Comparison of ENCODE assay signal across 12 cellular contexts in genomic region chr1:161454861-161455707, GRCh38. TPM values are rescaled to one million over a fixed set of nuclear protein-coding genes. Genes with fewer than 3 reads are reported as not detected.
DNase-seq lines count a peak whose midpoint lies in the region; ATAC-seq, FAIRE-seq and TF ChIP-seq lines count a peak whose summit lies in the region.
"Not testable (repeated sequence)": the region's sequence is repeated elsewhere in the genome, so short reads cannot be mapped to it uniquely, and the experiment has no call there.
"Had no signal": no experiment of that assay in that cellular context is flagged by ENCODE, and none has a peak within 500 bp of the region (broad histone marks: within the 10 kb centered on the region; RNA-seq: fewer than 3 reads in every experiment).

No MANE protein-coding gene starts in this region.

- TF ChIP-seq RAD21 in GM12878 (IDR thresholded peaks at IDR 0.05; ENCODE audit: insufficient read depth, low read depth, low read length), result not testable (repeated sequence)

- FAIRE-seq in GM12878 (lab: Jason Lieb, UNC), result not testable (repeated sequence)

- not testable (repeated sequence) for H3K36me3 ChIP-seq in PC-3 (ENCODE audit: low read depth, low read length); GM12878 (ENCODE audit: control insufficient read depth in 2 of 2, insufficient read depth in 2 of 2, low read length in 1 of 2); naive thymus-derived CD4-positive, alpha-beta T cell (ENCODE audit: control insufficient read depth in 2 of 3, insufficient read depth in 3 of 3, low read length in 3 of 3)

- not testable (repeated sequence) for H3K27me3 ChIP-seq in PC-3 (ENCODE audit: low read length); GM12878 (replicated peaks in 1 of 2; ENCODE audit: control insufficient read depth in 2 of 2, insufficient read depth in 2 of 2, low read length in 1 of 2); naive thymus-derived CD4-positive, alpha-beta T cell (ENCODE audit: control insufficient read depth in 2 of 2, insufficient read depth in 2 of 2, low read length in 2 of 2)

- TF ChIP-seq EP300 in GM12878 (IDR thresholded peaks at IDR 0.05; ENCODE audit: borderline replicate concordance in 1 of 2, control insufficient read depth in 1 of 2, low read depth in 2 of 2, low read length in 2 of 2), result not testable (repeated sequence)

- not testable (repeated sequence) for DNase-seq in PC-3; GM12878 (ENCODE audit: low read depth, low spot score); naive thymus-derived CD4-positive, alpha-beta T cell

- H3K27ac Mint-ChIP-seq in naive thymus-derived CD4-positive, alpha-beta T cell, result not testable (repeated sequence)

- not testable (repeated sequence) for H3K9me2 ChIP-seq in PC-3 (replicated peaks; ENCODE audit: low read length)

- not testable (repeated sequence) for H3K36me3 Mint-ChIP-seq in naive thymus-derived CD4-positive, alpha-beta T cell

- intact Hi-C loops in PC-3 (cut with micrococcal nuclease); GM12878 (cut with micrococcal nuclease; ENCODE audit: unreplicated experiment); naive thymus-derived CD4-positive, alpha-beta T cell (cut with micrococcal nuclease): not testable (repeated sequence)

- H3K4me1 ChIP-seq in PC-3 (ENCODE audit: insufficient read depth, low read length); GM12878 (ENCODE audit: control insufficient read depth, insufficient read depth, low read length); naive thymus-derived CD4-positive, alpha-beta T cell (ENCODE audit: control insufficient read depth in 2 of 2, insufficient read depth in 2 of 2, low read length in 2 of 2): not testable (repeated sequence)

- not testable (repeated sequence) for H3K27me3 Mint-ChIP-seq in naive thymus-derived CD4-positive, alpha-beta T cell

- not testable (repeated sequence) for TF ChIP-seq CTCF in PC-3 (conservative IDR thresholded peaks at IDR 0.05; ENCODE audit: low read depth, low read length); GM12878 (IDR thresholded peaks at IDR 0.05 in 2 of 3, conservative IDR thresholded peaks at IDR 0.05 in 1 of 3; ENCODE audit: control insufficient read depth in 2 of 3, extremely low read depth in 1 of 3, insufficient read depth in 1 of 3, low read depth in 3 of 3, low read length in 3 of 3)

- not testable (repeated sequence) for H3K4me3 Mint-ChIP-seq in naive thymus-derived CD4-positive, alpha-beta T cell

- not testable (repeated sequence) for H3K9ac ChIP-seq in PC-3 (ENCODE audit: low read length); GM12878 (ENCODE audit: control insufficient read depth, insufficient read depth, low read length)

- RAD21 ChIA-PET in GM12878 (lab: Charles Lee; ENCODE audit: unreplicated experiment), result not testable (repeated sequence)

- H3K27ac ChIP-seq in PC-3 (ENCODE audit: low read length); GM12878 (ENCODE audit: control insufficient read depth, insufficient read depth); naive thymus-derived CD4-positive, alpha-beta T cell (ENCODE audit: low read depth, low read length): not testable (repeated sequence)

- not testable (repeated sequence) for H4K20me1 ChIP-seq in PC-3 (ENCODE audit: low read length); GM12878 (ENCODE audit: control insufficient read depth, insufficient read depth)

- H3K4me1 Mint-ChIP-seq in naive thymus-derived CD4-positive, alpha-beta T cell, result not testable (repeated sequence)

- H3K9me3 ChIP-seq in PC-3 (ENCODE audit: low read length); GM12878 (replicated peaks; ENCODE audit: control insufficient read depth, insufficient read depth, low read length); naive thymus-derived CD4-positive, alpha-beta T cell (ENCODE audit: control insufficient read depth in 2 of 3, low read length in 3 of 3): not testable (repeated sequence)

- H2AFZ ChIP-seq in PC-3 (ENCODE audit: low read length); GM12878 (ENCODE audit: control insufficient read depth, low read depth, low read length): not testable (repeated sequence)

- not testable (repeated sequence) for H3K4me2 ChIP-seq in PC-3 (ENCODE audit: low read length); GM12878 (ENCODE audit: control insufficient read depth, insufficient read depth)

- WGBS in GM12878 (ENCODE audit: insufficient coverage, insufficient replicate concordance, low lambda C conversion rate, missing lambda C conversion rate), result no CpG with 5 or more reads among the region's 107 CpGs

- H3F3A ChIP-seq in PC-3 (ENCODE audit: low read length, unreplicated experiment), result not testable (repeated sequence)

- in situ Hi-C loops in GM12878 (cut with MboI), result not testable (repeated sequence)

- SMC1A ChIA-PET in GM12878 (lab: Charles Lee; ENCODE audit: uncharacterized antibody, unreplicated experiment), result not testable (repeated sequence)

- not testable (repeated sequence) for H3K4me3 ChIP-seq in PC-3 (ENCODE audit: low read length); GM12878; naive thymus-derived CD4-positive, alpha-beta T cell (ENCODE audit: low read length)

- POLR2A ChIA-PET in PC-3 (lab: Charles Lee; ENCODE audit: unreplicated experiment); GM12878 (lab: Charles Lee); naive thymus-derived CD4-positive, alpha-beta T cell (lab: Charles Lee): not testable (repeated sequence)

- H3K9me3 Mint-ChIP-seq in naive thymus-derived CD4-positive, alpha-beta T cell, result not testable (repeated sequence)

- ATAC-seq in GM18498 (IDR thresholded peaks at IDR 0.05; ENCODE audit: unreplicated experiment) (peak; percentile 31), GM19324 (IDR thresholded peaks at IDR 0.05; ENCODE audit: low FRiP score, unreplicated experiment) (peak; percentile 26), GM21529 (IDR thresholded peaks at IDR 0.05; ENCODE audit: unreplicated experiment) (peak; percentile 29), HG02798 (IDR thresholded peaks at IDR 0.05; ENCODE audit: poor library complexity, unreplicated experiment) (peak; percentile 23), HG03139 (IDR thresholded peaks at IDR 0.05; ENCODE audit: unreplicated experiment) (peak; percentile 21), PC-3 (peak; percentile 34), GM12878 (peak; percentile 34)
- ATAC-seq in naive thymus-derived CD4-positive, alpha-beta T cell, result peak; percentile 10

- TF ChIP-seq POLR2A in GM12878 (IDR thresholded peaks at IDR 0.05; ENCODE audit: low read depth, low read length), result not testable (repeated sequence)

- not testable (repeated sequence) for BruUV-seq in PC-3 (replicated peaks; lab: Mats Ljungman, UMichigan); GM12878 (replicated peaks; lab: Mats Ljungman, UMichigan)

- H3K79me2 ChIP-seq in PC-3 (ENCODE audit: low read length); GM12878 (ENCODE audit: control insufficient read depth, insufficient read depth, low read length): not testable (repeated sequence)

- CTCF ChIA-PET in PC-3 (lab: Charles Lee); GM12878 (lab: Yijun Ruan, JAX); naive thymus-derived CD4-positive, alpha-beta T cell (lab: Charles Lee): not testable (repeated sequence)

RNA-seq across cellular contexts. Expression of gene FCGR2A, which starts 50.2 kb away (rescaled TPM):
- total RNA-seq in PC-3 (2014; rRNA removed), result 0.73 and 0.98 TPM in 2 replicates
- total RNA-seq in GM12878 (2013; cell fraction: nucleolus; rRNA removed), result 7.9 and 10.6 TPM in 2 replicates
- 5.0 and 5.7 TPM in 2 replicates for total RNA-seq in GM12878 (2014; rRNA removed)
- 5.3 and 7.0 TPM in 2 replicates for total RNA-seq in GM12878 (2014; rRNA removed; fragmentation: Illumina TruSeq; extraction: Trizol)
- 6.4 and 6.9 TPM in 2 replicates for total RNA-seq in GM12878 (2021)
- 0.41 TPM for polyA plus RNA-seq in GM12878 (2011; ENCODE audit: low read depth)
- polyA plus RNA-seq in GM12878 (2011; rRNA removed), result 2.3 and 3.7 TPM in 2 replicates
- polyA plus RNA-seq in GM12878 (2011; cell fraction: cytosol; rRNA removed), result 1.0 TPM in 2 replicates
- 2.4 and 2.9 TPM in 2 replicates for polyA plus RNA-seq in GM12878 (2011; cell fraction: nucleus; rRNA removed)
- polyA plus RNA-seq in GM12878 (2012), result 1.2 and 1.4 TPM in 2 replicates
- 7.4 and 9.3 TPM in 2 replicates for polyA plus RNA-seq in GM12878 (2014; fragmentation: Illumina TruSeq; extraction: Trizol)
- 1 to 10 TPM; 3.8 to 4.2 TPM for polyA plus RNA-seq in GM12878 (2014; fragmentation: Nextera tagmentation; extraction: Ambion mirVana)
- polyA plus RNA-seq in GM12878 (2014; rRNA removed), result 3.2 and 3.3 TPM in 2 replicates
- 1 to 10 TPM; 3.1 to 3.6 TPM for polyA plus RNA-seq in GM12878 (2016; fragmentation: Nextera tagmentation; extraction: Ambion mirVana)
- polyA minus RNA-seq in GM12878 (2011; rRNA and poly(A)+ RNA removed), result 1.5 and 1.8 TPM in 2 replicates
- polyA minus RNA-seq in GM12878 (2011; cell fraction: cytosol; rRNA and poly(A)+ RNA removed), result 0.53 and 1.0 TPM in 2 replicates
- 1.3 and 2.4 TPM in 2 replicates for polyA minus RNA-seq in GM12878 (2011; cell fraction: nucleus; rRNA and poly(A)+ RNA removed)
- 10 to 100 TPM in 1 of 5 experiments, 1 to 10 TPM in 3, not detected in 1; 2.7 to 91.5 (median 6.4) TPM for total RNA-seq in naive thymus-derived CD4-positive, alpha-beta T cell
- under 1 TPM; 0.17 to 0.21 TPM for polyA plus RNA-seq in naive thymus-derived CD4-positive, alpha-beta T cell
- total RNA-seq: activated naive CD4-positive, alpha-beta T cell treated with anti-CD3 and anti-CD28 coated beads for 36 hours; astrocyte; Calu3; chondrocyte had no signal
